Comparison of ENCODE assay signal across 13 cellular contexts in genomic region chr15:65819563-65819960, GRCh38. TPM values are rescaled to one million over a fixed set of nuclear protein-coding genes. Genes with fewer than 3 reads are reported as not detected.
DNase-seq lines count a peak whose midpoint lies in the region; ATAC-seq and TF ChIP-seq lines count a peak whose summit lies in the region.
"Had no signal": no experiment of that assay in that cellular context is flagged by ENCODE, and none has a peak within 500 bp of the region (broad histone marks: within the 10 kb centered on the region; RNA-seq: fewer than 3 reads in every experiment).

No MANE protein-coding gene starts in this region.

- H3K36me3 ChIP-seq in urinary bladder (ENCODE audit: insufficient read depth): no peaks in the 10 kb centered on the region
- H3K36me3 ChIP-seq: BE2C, cardiac muscle cell, uterus had no signal

- TF ChIP-seq CTCF in fibroblast of villous mesenchyme (IDR thresholded peaks at IDR 0.05; ENCODE audit: insufficient read depth, low read depth, low read length): no peak
- no peak for TF ChIP-seq CTCF in endothelial cell (IDR thresholded peaks at IDR 0.05; ENCODE audit: unreplicated experiment)
- TF ChIP-seq CTCF in progenitor cell of endocrine pancreas (IDR thresholded peaks at IDR 0.05; ENCODE audit: unreplicated experiment): no peak

- H3K27me3 Mint-ChIP-seq in activated naive CD4-positive, alpha-beta T cell treated with anti-CD3 and anti-CD28 coated beads, Interleukin-2, amount 10 ng/mL, durations not matched to agents 7 days and 5 days: peaks cover 3% of the 10 kb centered on the region
- H3K27me3 Mint-ChIP-seq in T-cell (no peaks in the 10 kb centered on the region), endothelial cell (ENCODE audit: unreplicated experiment) (peaks cover 1% of the 10 kb centered on the region), progenitor cell of endocrine pancreas (no peaks in the 10 kb centered on the region)

- no peaks in the 10 kb centered on the region for H3K4me1 ChIP-seq in urinary bladder (ENCODE audit: insufficient read depth)
- H3K4me1 ChIP-seq: BE2C, uterus had no signal

- CTCF ChIA-PET in activated naive CD4-positive, alpha-beta T cell treated with anti-CD3 and anti-CD28 coated beads, Interleukin-2, amount 10 ng/mL, durations not matched to agents 7 days and 5 days (lab: Charles Lee): interaction anchor here (2.0 kb wide), 1 partner anchor 27 kb away, joined by 9 read pairs; the partner anchor contains the start of gene DENND4A
- CTCF ChIA-PET in T-cell (lab: Charles Lee): interaction anchor here (0.5 to 3.5 kb wide), 9 partner anchors 8 to 50 kb away, joined by 3 to 34 read pairs (median 8); partner anchors contain the start of genes DENND4A (in 1 of the 2) and RAB11A (in 1 of the 2)

- H3K36me3 Mint-ChIP-seq in activated naive CD4-positive, alpha-beta T cell treated with anti-CD3 and anti-CD28 coated beads, Interleukin-2, amount 10 ng/mL, durations not matched to agents 7 days and 5 days: peaks cover 8% of the 10 kb centered on the region
- no peaks in the 10 kb centered on the region for H3K36me3 Mint-ChIP-seq in T-cell
- H3K36me3 Mint-ChIP-seq in endothelial cell (ENCODE audit: low read depth, unreplicated experiment): peaks cover 4% of the 10 kb centered on the region
- no peaks in the 10 kb centered on the region for H3K36me3 Mint-ChIP-seq in progenitor cell of endocrine pancreas (ENCODE audit: insufficient read depth)

- no peak overlapping the region for H3K4me3 Mint-ChIP-seq in activated naive CD4-positive, alpha-beta T cell treated with anti-CD3 and anti-CD28 coated beads, Interleukin-2, amount 10 ng/mL, durations not matched to agents 7 days and 5 days
- H3K4me3 Mint-ChIP-seq in T-cell: peak overlapping the region in 2 of 3 donors; percentile 17 to 79
- H3K4me3 Mint-ChIP-seq in endothelial cell (ENCODE audit: unreplicated experiment): no peak overlapping the region
- no peak overlapping the region for H3K4me3 Mint-ChIP-seq in progenitor cell of endocrine pancreas (ENCODE audit: low read depth)

- H3K4me3 ChIP-seq in fibroblast of villous mesenchyme (ENCODE audit: low read depth, low read length): no peak overlapping the region
- no peak overlapping the region for H3K4me3 ChIP-seq in urinary bladder (ENCODE audit: low read depth, low read length)
- H3K4me3 ChIP-seq: cardiac muscle cell, psoas muscle, uterus had no signal

- WGBS in urinary bladder: 80% methylated on average over 3 of the region's 3 CpGs

- no peak for DNase-seq in activated naive CD4-positive, alpha-beta T cell treated with anti-CD3 and anti-CD28 coated beads, Interleukin-2, amount 10 ng/mL, durations not matched to agents 7 days and 5 days
- no peak for DNase-seq in activated naive CD4-positive, alpha-beta T cell treated with anti-CD3 and anti-CD28 coated beads, Interleukin-2, amount 50 U/mL, for 16 hours
- peak in 2 of 34 experiments; percentile 10 to 14 for DNase-seq in T-cell
- peak; percentile 60 for DNase-seq in fibroblast of villous mesenchyme (ENCODE audit: low read depth)
- DNase-seq in AML-193 (lab: John Stamatoyannopoulos, UW): no peak
- DNase-seq in endothelial cell (ENCODE audit: low spot score): no peak
- DNase-seq in progenitor cell of endocrine pancreas (ENCODE audit: low spot score, unreplicated experiment): no peak
- DNase-seq: activated CD4-positive, alpha-beta T cell treated with anti-CD3 and anti-CD28 coated beads, Interleukin-2, amount 50 U/mL, for 4 hours; BE2C; psoas muscle; uterus had no signal

- POLR2A ChIA-PET in T-cell (lab: Charles Lee): interaction anchor here (0.5 to 3.3 kb wide), 6 partner anchors 9 to 598 kb away, joined by 3 to 98 read pairs (median 8); partner anchors contain the start of genes DENND4A (in 2 of the 2) and RAB11A (in 1 of the 2)

- H3K4me1 Mint-ChIP-seq in activated naive CD4-positive, alpha-beta T cell treated with anti-CD3 and anti-CD28 coated beads, Interleukin-2, amount 10 ng/mL, durations not matched to agents 7 days and 5 days: peaks cover 58% of the 10 kb centered on the region
- H3K4me1 Mint-ChIP-seq in T-cell (peaks cover 63 to 67% (median 66%) of the 10 kb centered on the region in 3 donors), endothelial cell (ENCODE audit: unreplicated experiment) (peaks cover 3% of the 10 kb centered on the region), progenitor cell of endocrine pancreas (ENCODE audit: low read depth) (peaks cover 3% of the 10 kb centered on the region)

- peak in 1 of 4 experiments; percentile 7 for ATAC-seq in T-cell (replicated peaks in 1 of 4)
- ATAC-seq: psoas muscle had no signal

- peak overlapping the region; percentile 92 for H3K27ac Mint-ChIP-seq in activated naive CD4-positive, alpha-beta T cell treated with anti-CD3 and anti-CD28 coated beads, Interleukin-2, amount 10 ng/mL, durations not matched to agents 7 days and 5 days
- peak overlapping the region; percentile 96 to 97 for H3K27ac Mint-ChIP-seq in T-cell
- no peak overlapping the region for H3K27ac Mint-ChIP-seq in endothelial cell (ENCODE audit: unreplicated experiment)
- no peak overlapping the region for H3K27ac Mint-ChIP-seq in progenitor cell of endocrine pancreas

- no peaks in the 10 kb centered on the region for H3K9me3 Mint-ChIP-seq in activated naive CD4-positive, alpha-beta T cell treated with anti-CD3 and anti-CD28 coated beads, Interleukin-2, amount 10 ng/mL, durations not matched to agents 7 days and 5 days
- no peaks in the 10 kb centered on the region for H3K9me3 Mint-ChIP-seq in T-cell
- no peaks in the 10 kb centered on the region for H3K9me3 Mint-ChIP-seq in endothelial cell (ENCODE audit: unreplicated experiment)
- no peaks in the 10 kb centered on the region for H3K9me3 Mint-ChIP-seq in progenitor cell of endocrine pancreas (ENCODE audit: low read depth)

- H3K27ac ChIP-seq in urinary bladder (ENCODE audit: low read depth): peak overlapping the region; percentile 23
- H3K27ac ChIP-seq: cardiac muscle cell, psoas muscle, uterus had no signal

RNA-seq across cellular contexts. Expression of gene DENND4A, which starts 27.5 kb away (rescaled TPM):
- 10 to 100 TPM; 49.7 to 76.3 (median 57.1) TPM for total RNA-seq in T-cell
- total RNA-seq in fibroblast of villous mesenchyme: 20.0 and 37.6 TPM in 2 replicates
- total RNA-seq in urinary bladder: 56.4 TPM
- 8.5 TPM for polyA plus RNA-seq in urinary bladder
- 17.1 TPM for total RNA-seq in endothelial cell (ENCODE audit: unreplicated experiment)
- 17.5 and 17.9 TPM in 2 replicates for total RNA-seq in progenitor cell of endocrine pancreas

RNA-seq across cellular contexts. Expression of gene RAB11A, which starts 49.7 kb away (rescaled TPM):
- total RNA-seq in T-cell (100 to 1,000 TPM in 1 of 5 donors, 10 to 100 TPM in 4; 82.4 to 103 (median 97.5) TPM), fibroblast of villous mesenchyme (50.3 and 51.0 TPM in 2 replicates), urinary bladder (187 TPM), endothelial cell (ENCODE audit: unreplicated experiment) (482 TPM), progenitor cell of endocrine pancreas (220 and 234 TPM in 2 replicates)
- polyA plus RNA-seq in urinary bladder: 213 TPM

Comparison
In these comparisons a context has a peak if more than half of its experiments do, and no peak if none do; other contexts are left out.
1. H3K27ac Mint-ChIP-seq: peak in activated naive CD4-positive, alpha-beta T cell treated with anti-CD3 and anti-CD28 coated beads, Interleukin-2, amount 10 ng/mL, durations not matched to agents 7 days and 5 days (single experiment) and T-cell (2 of 2); none in endothelial cell (single experiment) and progenitor cell of endocrine pancreas (single experiment).
2. H3K4me3 Mint-ChIP-seq: peak in T-cell (2 of 3); none in activated naive CD4-positive, alpha-beta T cell treated with anti-CD3 and anti-CD28 coated beads, Interleukin-2, amount 10 ng/mL, durations not matched to agents 7 days and 5 days (single experiment), endothelial cell (single experiment) and progenitor cell of endocrine pancreas (single experiment).